In genomic region chr1:172357753-172358152, GRCh38 we compare ENCODE assay signal across 8 cellular contexts.
DNase-seq lines count a peak whose midpoint lies in the region; ATAC-seq and TF ChIP-seq lines count a peak whose summit lies in the region.

No MANE protein-coding gene starts in this region.

- peaks cover 72% of the 10 kb centered on the region for H3K4me1 ChIP-seq in Caco-2
- H3K4me1 ChIP-seq in PC-3 (ENCODE audit: insufficient read depth, low read length), result peaks cover 70% of the 10 kb centered on the region
- H3K4me1 ChIP-seq in colonic mucosa, result peaks cover 10% of the 10 kb centered on the region

- BruUV-seq in Caco-2 (replicated peaks; lab: Mats Ljungman, UMichigan) (no TSS peak), PC-3 (replicated peaks; lab: Mats Ljungman, UMichigan) (no TSS peak)

- H3K4me1 Mint-ChIP-seq in Caco-2 (ENCODE audit: low read depth, unreplicated experiment), result peaks cover 45% of the 10 kb centered on the region
- peaks cover 48% of the 10 kb centered on the region for H3K4me1 Mint-ChIP-seq in progenitor cell of endocrine pancreas (ENCODE audit: low read depth)

- no peaks in the 10 kb centered on the region for H3K27me3 ChIP-seq in Caco-2 (replicated peaks; ENCODE audit: control insufficient read depth, insufficient read depth, low read length)
- no peaks in the 10 kb centered on the region for H3K27me3 ChIP-seq in PC-3 (ENCODE audit: low read length)
- no peaks in the 10 kb centered on the region for H3K27me3 ChIP-seq in colonic mucosa

- POLR2A ChIA-PET in Caco-2 (lab: Charles Lee), result no interaction called here
- POLR2A ChIA-PET in PC-3 (lab: Charles Lee; ENCODE audit: unreplicated experiment), result interaction anchor here (0.5 to 0.8 kb wide), 6 partner anchors 32 to 261 kb away, joined by 3 to 26 read pairs (median 3); no protein-coding TSS in a partner anchor

- H3K27me3 Mint-ChIP-seq in Caco-2 (ENCODE audit: insufficient read depth, unreplicated experiment), result no peaks in the 10 kb centered on the region
- H3K27me3 Mint-ChIP-seq in progenitor cell of endocrine pancreas, result no peaks in the 10 kb centered on the region

- H3K27ac ChIP-seq in PC-3 (ENCODE audit: low read length) (peak overlapping the region; percentile 84), colonic mucosa (peak overlapping the region; percentile 92)

- H3K27ac Mint-ChIP-seq in Caco-2 (ENCODE audit: unreplicated experiment) (peak overlapping the region; percentile 58), progenitor cell of endocrine pancreas (peak overlapping the region; percentile 94)

- intact Hi-C loops in Caco-2 (cut with micrococcal nuclease; ENCODE audit: unreplicated experiment) (no loop called here), PC-3 (cut with micrococcal nuclease) (loop anchor here (5.0 kb wide), 1 partner anchor 220 kb away; no protein-coding TSS in a partner anchor), colonic mucosa (cut with DNase I) (no loop called here)

- H3K4me2 ChIP-seq in PC-3 (ENCODE audit: low read length), result peak overlapping the region; percentile 84

- ATAC-seq in PC-3, result no peak
- no peak for ATAC-seq in HG02885 (IDR thresholded peaks at IDR 0.05; ENCODE audit: poor library complexity, unreplicated experiment)

- H2AFZ ChIP-seq in PC-3 (ENCODE audit: low read length), result peak overlapping the region; percentile 3; the same call in 1 of the 2 replicates

- H3K36me3 ChIP-seq in Caco-2 (ENCODE audit: control insufficient read depth, insufficient read depth, low read length), result no peaks in the 10 kb centered on the region
- H3K36me3 ChIP-seq in PC-3 (ENCODE audit: low read depth, low read length), result no peaks in the 10 kb centered on the region
- H3K36me3 ChIP-seq in colonic mucosa, result no peaks in the 10 kb centered on the region

- H3K4me3 ChIP-seq in Caco-2 (ENCODE audit: low read depth, low read length) (no peak overlapping the region), PC-3 (ENCODE audit: low read length) (peak overlapping the region; percentile 51; the same call in 1 of the 2 replicates), colonic mucosa (no peak overlapping the region)

- TF ChIP-seq CTCF in Caco-2 (IDR thresholded peaks at IDR 0.05; ENCODE audit: insufficient read depth in 1 of 2, low read depth in 1 of 2, low read length in 1 of 2, severe bottlenecking in 1 of 2, unreplicated experiment in 1 of 2) (no peak), PC-3 (conservative IDR thresholded peaks at IDR 0.05; ENCODE audit: low read depth, low read length) (no peak), colonic mucosa (IDR thresholded peaks at IDR 0.05) (no peak), progenitor cell of endocrine pancreas (IDR thresholded peaks at IDR 0.05; ENCODE audit: unreplicated experiment) (no peak)

- DNase-seq in Caco-2 (no peak), PC-3 (no peak), colonic mucosa (no peak), progenitor cell of endocrine pancreas (ENCODE audit: low spot score, unreplicated experiment) (no peak), NCI-H1694 (lab: John Stamatoyannopoulos, UW) (no peak), DMS153 (lab: John Stamatoyannopoulos, UW) (no peak)
- no peak for DNase-seq in NK-92 treated with Interleukin-12 subunit alpha and Interleukin-12 subunit beta, amount 100 ng/mL, for 24 hours (lab: John Stamatoyannopoulos, UW)

- peak overlapping the region; percentile 46; the same call in 1 of the 2 replicates for H3K9ac ChIP-seq in PC-3 (ENCODE audit: low read length)
- H3K9ac ChIP-seq in colonic mucosa (ENCODE audit: low read depth in 2 of 2, low read length in 2 of 2), result peak overlapping the region in 1 of 2 donors; percentile 4

- peaks cover 27% of the 10 kb centered on the region for H3F3A ChIP-seq in PC-3 (ENCODE audit: low read length, unreplicated experiment)

- H3K9me3 ChIP-seq in Caco-2, result no peaks in the 10 kb centered on the region; the same call in 1 of the 2 replicates
- H3K9me3 ChIP-seq in PC-3 (ENCODE audit: low read length), result no peaks in the 10 kb centered on the region
- no peaks in the 10 kb centered on the region for H3K9me3 ChIP-seq in colonic mucosa

- no peaks in the 10 kb centered on the region for H4K20me1 ChIP-seq in PC-3 (ENCODE audit: low read length)

- no peak overlapping the region for H3K4me3 Mint-ChIP-seq in Caco-2 (ENCODE audit: unreplicated experiment)
- no peak overlapping the region for H3K4me3 Mint-ChIP-seq in progenitor cell of endocrine pancreas (ENCODE audit: low read depth)

- H3K9me3 Mint-ChIP-seq in Caco-2 (ENCODE audit: unreplicated experiment) (peaks cover 10% of the 10 kb centered on the region), progenitor cell of endocrine pancreas (ENCODE audit: low read depth) (no peaks in the 10 kb centered on the region)

- no peaks in the 10 kb centered on the region for H3K79me2 ChIP-seq in PC-3 (ENCODE audit: low read length)

- CTCF ChIA-PET in Caco-2 (lab: Charles Lee) (no interaction called here), PC-3 (lab: Charles Lee) (interaction anchor here (0.9 to 3.2 kb wide), 3 partner anchors 35 to 42 kb away, joined by 5 to 17 read pairs (median 6); no protein-coding TSS in a partner anchor)

- H3K9me2 ChIP-seq in PC-3 (replicated peaks; ENCODE audit: low read length), result no peaks in the 10 kb centered on the region

- H3K36me3 Mint-ChIP-seq in Caco-2 (ENCODE audit: insufficient read depth, unreplicated experiment) (no peaks in the 10 kb centered on the region), progenitor cell of endocrine pancreas (ENCODE audit: insufficient read depth) (no peaks in the 10 kb centered on the region)
